23 cellular contexts compared by ENCODE assay signal in genomic region chr10:119379466-119380071, GRCh38.
DNase-seq lines count a peak whose midpoint lies in the region; ATAC-seq, FAIRE-seq and TF ChIP-seq lines count a peak whose summit lies in the region.
"Had no signal": no experiment of that assay in that cellular context is flagged by ENCODE, and none has a peak within 500 bp of the region (broad histone marks: within the 10 kb centered on the region; RNA-seq: fewer than 3 reads in every experiment).

No MANE protein-coding gene starts in this region.

- H3K9me3 Mint-ChIP-seq in CD4-positive, CD25-positive, alpha-beta regulatory T cell = no peaks in the 10 kb centered on the region
- H3K9me3 Mint-ChIP-seq in progenitor cell of endocrine pancreas (ENCODE audit: low read depth) = no peaks in the 10 kb centered on the region

- TF ChIP-seq CTCF in HEK293 (tag by site-specific recombination; IDR thresholded peaks at IDR 0.05) (no peak), bronchial epithelial cell (IDR thresholded peaks at IDR 0.05; ENCODE audit: insufficient read depth, low read length, severe bottlenecking) (no peak), mucosa of descending colon (IDR thresholded peaks at IDR 0.05) (no peak), progenitor cell of endocrine pancreas (IDR thresholded peaks at IDR 0.05; ENCODE audit: unreplicated experiment) (no peak)

- peaks cover 23% of the 10 kb centered on the region for H3K36me3 ChIP-seq in CD4-positive, CD25-positive, alpha-beta regulatory T cell (ENCODE audit: control insufficient read depth, insufficient read depth, low read length)
- H3K36me3 ChIP-seq in HEK293 (ENCODE audit: control insufficient read depth in 2 of 2, insufficient read depth in 1 of 2, low read length in 2 of 2) (no peaks in the 10 kb centered on the region), bronchial epithelial cell (ENCODE audit: control insufficient read depth, insufficient read depth, low read length) (no peaks in the 10 kb centered on the region), mucosa of descending colon (ENCODE audit: low read depth) (no peaks in the 10 kb centered on the region)

- H3K27ac Mint-ChIP-seq in CD4-positive, CD25-positive, alpha-beta regulatory T cell = peak overlapping the region; percentile 10 to 95 (median 62)
- no peak overlapping the region for H3K27ac Mint-ChIP-seq in progenitor cell of endocrine pancreas
- H3K27ac Mint-ChIP-seq: CD14-positive monocyte had no signal

- POLR2A ChIA-PET in HEK293 (lab: Yijun Ruan, JAX) = interaction anchor here (1.0 kb wide), 1 partner anchor 172 kb away, joined by 4 read pairs; the partner anchor contains the start of gene GRK5

- H3K27me3 Mint-ChIP-seq in CD4-positive, CD25-positive, alpha-beta regulatory T cell = no peaks in the 10 kb centered on the region
- no peaks in the 10 kb centered on the region for H3K27me3 Mint-ChIP-seq in progenitor cell of endocrine pancreas

- FAIRE-seq in bronchial epithelial cell (lab: Jason Lieb, UNC) = peak; percentile 32
- FAIRE-seq: G401.6, RCC 7860 had no signal

- no peak overlapping the region for H3K27ac ChIP-seq in CD4-positive, CD25-positive, alpha-beta regulatory T cell (ENCODE audit: insufficient read depth, low read length, poor library complexity, severe bottlenecking)
- no peak overlapping the region for H3K27ac ChIP-seq in HEK293 (ENCODE audit: extremely low read depth, low read depth, low read length)
- H3K27ac ChIP-seq: GM23248, SK-N-MC had no signal

- H3K4me1 ChIP-seq in CD4-positive, CD25-positive, alpha-beta regulatory T cell (ENCODE audit: control insufficient read depth, insufficient read depth, low read length, poor library complexity, severe bottlenecking) = peaks cover 3% of the 10 kb centered on the region
- no peaks in the 10 kb centered on the region for H3K4me1 ChIP-seq in HEK293 (ENCODE audit: control insufficient read depth, insufficient read depth, low read length)
- no peaks in the 10 kb centered on the region for H3K4me1 ChIP-seq in mucosa of descending colon (ENCODE audit: low read depth)

- no peak overlapping the region for H3K4me3 Mint-ChIP-seq in CD4-positive, CD25-positive, alpha-beta regulatory T cell
- H3K4me3 Mint-ChIP-seq in progenitor cell of endocrine pancreas (ENCODE audit: low read depth) = no peak overlapping the region
- H3K4me3 Mint-ChIP-seq: CD14-positive monocyte had no signal

- H3K27me3 ChIP-seq in CD4-positive, CD25-positive, alpha-beta regulatory T cell (ENCODE audit: control insufficient read depth, insufficient read depth, low read length) = no peaks in the 10 kb centered on the region
- no peaks in the 10 kb centered on the region for H3K27me3 ChIP-seq in bronchial epithelial cell (ENCODE audit: control insufficient read depth, insufficient read depth, low read length)

- CTCF ChIA-PET in HEK293 (lab: Yijun Ruan, JAX) = interaction anchor here (0.6 kb wide), 2 partner anchors 17 to 22 kb away, joined by 3 to 4 read pairs; no protein-coding TSS in a partner anchor

- peaks cover 16 to 39% (median 29%) of the 10 kb centered on the region in 4 donors for H3K4me1 Mint-ChIP-seq in CD4-positive, CD25-positive, alpha-beta regulatory T cell
- peaks cover 9% of the 10 kb centered on the region for H3K4me1 Mint-ChIP-seq in progenitor cell of endocrine pancreas (ENCODE audit: low read depth)

- H3K9me3 ChIP-seq in CD4-positive, CD25-positive, alpha-beta regulatory T cell (ENCODE audit: control insufficient read depth in 2 of 2, low read length in 2 of 2) = no peaks in the 10 kb centered on the region
- H3K9me3 ChIP-seq in HEK293 (ENCODE audit: control insufficient read depth, insufficient read depth, low read depth, low read length) (no peaks in the 10 kb centered on the region), mucosa of descending colon (no peaks in the 10 kb centered on the region)

- peaks cover 59% of the 10 kb centered on the region for H3K36me3 Mint-ChIP-seq in CD4-positive, CD25-positive, alpha-beta regulatory T cell
- H3K36me3 Mint-ChIP-seq in progenitor cell of endocrine pancreas (ENCODE audit: insufficient read depth) = peaks cover 6% of the 10 kb centered on the region

- intact Hi-C loops in mucosa of descending colon (cut with DNase I, micrococcal nuclease) = no loop called here

- no peak for DNase-seq in CD4-positive, CD25-positive, alpha-beta regulatory T cell
- DNase-seq in bronchial epithelial cell (ENCODE audit: low read depth) (no peak), mucosa of descending colon (peak in 2 of 3 donors; percentile 1 to 10), progenitor cell of endocrine pancreas (ENCODE audit: low spot score, unreplicated experiment) (no peak), medulla oblongata (ENCODE audit: extremely low spot score) (no peak), SW480 (ENCODE audit: low spot score) (no peak)
- no peak for DNase-seq in stimulated activated CD8-positive, alpha-beta memory T cell treated with anti-CD3 and anti-CD28 coated beads, Interleukin-4, amount 100 ng/mL, for 48 hours
- DNase-seq: ACHN, AML-193, COR-L47, GM23248, HCEC 1CT, MM.1S, NCI-H1105, NCI-H2081, NCI-H2171 treated with DMSO at 0.1 percent for 48 hours, NCI-H446, SHP77 had no signal

- H3K4me3 ChIP-seq in CD4-positive, CD25-positive, alpha-beta regulatory T cell (ENCODE audit: low read depth, low read length) = no peak overlapping the region
- H3K4me3 ChIP-seq in HEK293 (ENCODE audit: low read depth, low read length) (no peak overlapping the region), bronchial epithelial cell (ENCODE audit: low read depth, low read length) (no peak overlapping the region), mucosa of descending colon (no peak overlapping the region)
- H3K4me3 ChIP-seq: GM23248, SK-N-MC had no signal

- no peak for ATAC-seq in CD4-positive, CD25-positive, alpha-beta regulatory T cell (ENCODE audit: low read depth in 2 of 2)
- ATAC-seq in mucosa of descending colon = no peak

TF ChIP-seq in HEK293, 187 proteins besides CTCF, POLR2A, EP300 and RAD21:
- TF ChIP-seq ZNF585B (tag by site-specific recombination; IDR thresholded peaks at IDR 0.05) = no peak
- peak; percentile 54; the same call in 1 of the 2 replicates for TF ChIP-seq ZNF768 (tag by site-specific recombination; IDR thresholded peaks at IDR 0.05)

Comparison
In these comparisons a context has a peak if more than half of its experiments do, and no peak if none do; other contexts are left out.
1. DNase-seq: peak in mucosa of descending colon (2 of 3); none in CD4-positive, CD25-positive, alpha-beta regulatory T cell (0 of 3), bronchial epithelial cell (single experiment), progenitor cell of endocrine pancreas (single experiment), medulla oblongata (single experiment), stimulated activated CD8-positive, alpha-beta memory T cell treated with anti-CD3 and anti-CD28 coated beads, Interleukin-4, amount 100 ng/mL, for 48 hours (single experiment) and SW480 (single experiment).